ENCODE assay signal across 8 cellular contexts in genomic region chr6:41723178-41723935, GRCh38. TPM values are rescaled to one million over a fixed set of nuclear protein-coding genes. Genes with fewer than 3 reads are reported as not detected.
DNase-seq lines count a peak whose midpoint lies in the region; ATAC-seq, FAIRE-seq and TF ChIP-seq lines count a peak whose summit lies in the region.

No MANE protein-coding gene starts in this region.

- no peak overlapping the region for H2BK15ac ChIP-seq in H1 (ENCODE audit: low read length)

- H3K79me2 ChIP-seq in PC-9 (ENCODE audit: low read depth): no peaks in the 10 kb centered on the region
- H3K79me2 ChIP-seq in H1 (ENCODE audit: control insufficient read depth in 1 of 2, insufficient read depth in 2 of 2, low read length in 2 of 2): no peaks in the 10 kb centered on the region

- no peak overlapping the region for H3K14ac ChIP-seq in H1 (ENCODE audit: insufficient read length)

- no peak overlapping the region for H3K23ac ChIP-seq in H1 (ENCODE audit: insufficient read length)

- H3K27ac Mint-ChIP-seq in CD8-positive, alpha-beta memory T cell: peak overlapping the region in 2 of 8 donors; percentile 46 to 75

- DNase-seq in AG08395 (ENCODE audit: low spot score) (peak; percentile 97), PC-9 (peak; percentile 69 to 73), H1 (ENCODE audit: low read depth in 1 of 2, low spot score in 2 of 2) (no peak), midbrain (lab: John Stamatoyannopoulos, UW) (peak; percentile 45), NCI-H1694 treated with DMSO at 0.1 percent for 48 hours (lab: John Stamatoyannopoulos, UW) (no peak)
- no peak for DNase-seq in CD8-positive, alpha-beta memory T cell

- no peak overlapping the region for H2BK20ac ChIP-seq in H1 (ENCODE audit: low read length)

- POLR2A ChIA-PET in PC-9 (lab: Charles Lee; ENCODE audit: unreplicated experiment): interaction anchor here (0.5 kb wide), 3 partner anchors 19 to 1298 kb away, joined by 3 to 25 read pairs (median 4); partner anchors contain the start of gene RRP36
- POLR2A ChIA-PET in H1 (lab: Charles Lee; ENCODE audit: partially characterized antibody): no interaction called here
- POLR2A ChIA-PET in CD8-positive, alpha-beta memory T cell (lab: Charles Lee): no interaction called here

- CTCF ChIA-PET in PC-9 (lab: Charles Lee) (no interaction called here), H1 (lab: Charles Lee; ENCODE audit: partially characterized antibody) (interaction anchor here (0.6 to 10.4 kb wide), 8 partner anchors 10 to 373 kb away, joined by 3 to 99 read pairs (median 6); no protein-coding TSS in a partner anchor)
- CTCF ChIA-PET in CD8-positive, alpha-beta memory T cell (lab: Charles Lee): interaction anchor here (1.4 kb wide), 1 partner anchor 41 kb away, joined by 3 read pairs; no protein-coding TSS in a partner anchor

- H3K79me1 ChIP-seq in H1 (ENCODE audit: low read depth, low read length): no peaks in the 10 kb centered on the region

- no peaks in the 10 kb centered on the region for H3K9me3 Mint-ChIP-seq in CD8-positive, alpha-beta memory T cell

- H3K4ac ChIP-seq in H1 (replicated peaks; ENCODE audit: insufficient read length, low read depth, low read length): no peak overlapping the region

- no peaks in the 10 kb centered on the region; the same call in 1 of the 2 replicates for H3K23me2 ChIP-seq in H1 (ENCODE audit: low read depth, low read length)

- H4K20me1 ChIP-seq in PC-9 (ENCODE audit: insufficient read depth) (no peaks in the 10 kb centered on the region), H1 (replicated peaks in 1 of 2; ENCODE audit: control insufficient read depth in 1 of 2, insufficient read depth in 2 of 2, low read length in 2 of 2) (peaks cover 0 to 1% of the 10 kb centered on the region in 2 experiments)

- FAIRE-seq in H1 (lab: Jason Lieb, UNC): no peak

- peaks cover 7% of the 10 kb centered on the region; the same call in 1 of the 2 replicates for H3F3A ChIP-seq in PC-9 (ENCODE audit: insufficient read depth, low read depth)

- H3K4me3 ChIP-seq in PC-9 (no peak overlapping the region), H1 (ENCODE audit: extremely low read depth in 1 of 4, insufficient read depth in 2 of 4, low read depth in 3 of 4, low read length in 4 of 4) (no peak overlapping the region)
- H3K4me3 ChIP-seq in CD8-positive, alpha-beta memory T cell (ENCODE audit: low read length): no peak overlapping the region

- peak overlapping the region; percentile 30; the same call in 1 of the 2 replicates for H4K8ac ChIP-seq in H1 (ENCODE audit: extremely low read depth, insufficient read depth, low read length)

- H3K4me1 ChIP-seq in PC-9 (replicated peaks; ENCODE audit: insufficient read depth): peaks cover 17% of the 10 kb centered on the region
- H3K4me1 ChIP-seq in H1 (replicated peaks in 1 of 4; ENCODE audit: control insufficient read depth in 3 of 4, insufficient read depth in 4 of 4, low read length in 3 of 4): peaks cover 0 to 13% (median 8%) of the 10 kb centered on the region in 4 experiments; a peak in 5 of 7 replicates
- peaks cover 7% of the 10 kb centered on the region for H3K4me1 ChIP-seq in CD8-positive, alpha-beta memory T cell (ENCODE audit: insufficient read depth, low read length)

- H2AFZ ChIP-seq in PC-9: 0 out of 2 replicates have a peak overlapping the region, but pooled peaks have one; percentile 18
- H2AFZ ChIP-seq in H1 (ENCODE audit: low read length): no peak overlapping the region

- BruUV-seq in PC-9 (replicated peaks; lab: Mats Ljungman, UMichigan): no TSS peak

- H3K4me2 ChIP-seq in PC-9: peak overlapping the region; percentile 42
- H3K4me2 ChIP-seq in H1 (ENCODE audit: insufficient read depth in 1 of 2, low read depth in 2 of 2, low read length in 2 of 2): peak overlapping the region in 1 of 2 experiments; percentile 2; a peak in 1 of 4 replicates

- WGBS in H1 (ENCODE audit: extremely low coverage in 1 of 2, insufficient coverage in 1 of 2, insufficient read length in 1 of 2, insufficient replicate concordance in 2 of 2, low coverage in 1 of 2, low lambda C conversion rate in 2 of 2, missing lambda C conversion rate in 1 of 2), 2 experiments: 76% methylated on average over 23 of the region's 23 CpGs; no CpG with 5 or more reads in 1 of the 2 experiments

- intact Hi-C loops in PC-9 (cut with micrococcal nuclease; ENCODE audit: unreplicated experiment): loop anchor here (1.0 kb wide), 1 partner anchor 10 kb away; no protein-coding TSS in a partner anchor

- no peak overlapping the region for H3K56ac ChIP-seq in H1 (replicated peaks; ENCODE audit: insufficient read length, low read depth, low read length)

- ATAC-seq in HG03095 (IDR thresholded peaks at IDR 0.05; ENCODE audit: unreplicated experiment): peak; percentile 68

- 0 out of 2 replicates have a peak overlapping the region, but pooled peaks have one; percentile 55 for H2AK5ac ChIP-seq in H1 (ENCODE audit: low read depth, low read length)

- peaks cover 13 to 39% (median 17%) of the 10 kb centered on the region in 3 donors for H3K4me1 Mint-ChIP-seq in CD8-positive, alpha-beta memory T cell

- H2BK120ac ChIP-seq in H1 (replicated peaks; ENCODE audit: low read depth, low read length): no peak overlapping the region

- no peak for TF ChIP-seq EP300 in H1 (IDR thresholded peaks at IDR 0.05; ENCODE audit: borderline replicate concordance in 1 of 2, low read depth in 2 of 2, low read length in 2 of 2)

- no peak for TF ChIP-seq CTCF in PC-9 (conservative IDR thresholded peaks at IDR 0.05)
- TF ChIP-seq CTCF in H1 (IDR thresholded peaks at IDR 0.05; ENCODE audit: control extremely low read depth in 1 of 3, insufficient read depth in 1 of 3, low read depth in 1 of 3, low read length in 3 of 3): no peak

- no peak for TF ChIP-seq RAD21 in H1 (IDR thresholded peaks at IDR 0.05 in 1 of 2, conservative IDR thresholded peaks at IDR 0.05 in 1 of 2; ENCODE audit: low read depth in 2 of 2, low read length in 2 of 2)

- H3K27ac ChIP-seq in PC-9: peak overlapping the region; percentile 46
- H3K27ac ChIP-seq in H1 (ENCODE audit: low read depth, low read length): no peak overlapping the region
- no peak overlapping the region for H3K27ac ChIP-seq in CD8-positive, alpha-beta memory T cell (ENCODE audit: low read depth, low read length)

- no peak overlapping the region for H4K5ac ChIP-seq in H1 (ENCODE audit: insufficient read length, low read depth, low read length)

- H3K9ac ChIP-seq in H1 (replicated peaks in 1 of 4; ENCODE audit: extremely low read depth in 1 of 4, low read depth in 3 of 4, low read length in 3 of 4): no peak overlapping the region

- no peaks in the 10 kb centered on the region for H3K27me3 Mint-ChIP-seq in CD8-positive, alpha-beta memory T cell

- no peak overlapping the region for H4K91ac ChIP-seq in H1 (replicated peaks; ENCODE audit: insufficient read length, low read length)

- H3K18ac ChIP-seq in H1 (ENCODE audit: extremely low read depth, low read length): peak overlapping the region; percentile 38

- peak overlapping the region; percentile 91; the same call in 1 of the 2 replicates for H2BK12ac ChIP-seq in H1 (ENCODE audit: low read depth, low read length)

- TF ChIP-seq POLR2A in GM18951 (IDR thresholded peaks at IDR 0.05; ENCODE audit: extremely low read depth, insufficient read depth, insufficient read length): peak; percentile 60
- no peak for TF ChIP-seq POLR2A in H1 (IDR thresholded peaks at IDR 0.05; ENCODE audit: control extremely low read depth in 1 of 2, low read depth in 2 of 2, low read length in 2 of 2)

- H3K9me2 ChIP-seq in PC-9 (ENCODE audit: insufficient read depth): no peaks in the 10 kb centered on the region

- H3K4me3 Mint-ChIP-seq in CD8-positive, alpha-beta memory T cell: peak overlapping the region in 2 of 7 donors; percentile 12 to 34

- H3K36me3 ChIP-seq in PC-9 (ENCODE audit: low read depth) (no peaks in the 10 kb centered on the region), H1 (ENCODE audit: control insufficient read depth in 2 of 4, insufficient read depth in 4 of 4, low read length in 3 of 4) (no peaks in the 10 kb centered on the region)
- no peaks in the 10 kb centered on the region for H3K36me3 ChIP-seq in CD8-positive, alpha-beta memory T cell (ENCODE audit: insufficient read depth, low read length)

- H3K36me3 Mint-ChIP-seq in CD8-positive, alpha-beta memory T cell: peaks cover 0 to 3% (median 0%) of the 10 kb centered on the region in 3 donors

- H3K27me3 ChIP-seq in PC-9 (ENCODE audit: insufficient read depth, low read depth) (no peaks in the 10 kb centered on the region), H1 (replicated peaks in 1 of 4; ENCODE audit: control insufficient read depth in 3 of 4, extremely low read depth in 1 of 4, insufficient read depth in 3 of 4, low read length in 3 of 4) (no peaks in the 10 kb centered on the region)
- no peaks in the 10 kb centered on the region for H3K27me3 ChIP-seq in CD8-positive, alpha-beta memory T cell (ENCODE audit: insufficient read depth, low read length, poor library complexity, severe bottlenecking)

- H2BK5ac ChIP-seq in H1 (ENCODE audit: low read depth, low read length): peak overlapping the region; percentile 60; the same call in 1 of the 2 replicates

- in situ Hi-C loops in GM18951 (cut with MboI; ENCODE audit: low sequenced_read_pairs, unreplicated experiment): no loop called here

- no peaks in the 10 kb centered on the region for H3K9me3 ChIP-seq in PC-9 (ENCODE audit: insufficient read depth, low read depth)
- H3K9me3 ChIP-seq in H1 (ENCODE audit: insufficient read depth in 2 of 2, low read depth in 1 of 2, low read length in 1 of 2): no peaks in the 10 kb centered on the region
- H3K9me3 ChIP-seq in CD8-positive, alpha-beta memory T cell (ENCODE audit: low read length): no peaks in the 10 kb centered on the region

RNA-seq across cellular contexts. Expression of gene TFEB, which starts 12.1 kb away (rescaled TPM):
- 7.3 and 8.6 TPM in 2 replicates for total RNA-seq in PC-9 (2021)
- total RNA-seq in H1 (2021; fragmentation: NEBNext Ultra II Directional; extraction: Animal tissue kit (Norgen Biotek cat#: 25700)): 2.3 and 2.4 TPM in 2 replicates
- polyA plus RNA-seq in H1 (2011; rRNA removed): 5.9 and 6.7 TPM in 2 replicates
- 4.6 TPM for polyA plus RNA-seq in H1 (2011; cell fraction: cytosol; rRNA removed)
- 7.6 TPM for polyA plus RNA-seq in H1 (2011; cell fraction: nucleus; rRNA removed)
- 2.1 to 6.8 TPM (median 4.1 TPM) in 4 replicates for polyA plus RNA-seq in H1 (2012, experiment 1 of 2)
- 2.7 TPM for polyA plus RNA-seq in H1 (2012, experiment 2 of 2)
- polyA plus RNA-seq in H1 (2013, experiment 1 of 2): 0.71 TPM
- 0.61 TPM for polyA plus RNA-seq in H1 (2013, experiment 2 of 2)
- polyA minus RNA-seq in H1 (2011; rRNA and poly(A)+ RNA removed): 1.9 and 4.6 TPM in 2 replicates
- 3.2 TPM for polyA minus RNA-seq in H1 (2011; cell fraction: cytosol; rRNA and poly(A)+ RNA removed)
- 2.8 TPM for polyA minus RNA-seq in H1 (2011; cell fraction: nucleus; rRNA and poly(A)+ RNA removed)
- 10 to 100 TPM; 12.0 to 12.5 TPM for total RNA-seq in CD8-positive, alpha-beta memory T cell
- polyA plus RNA-seq in CD8-positive, alpha-beta memory T cell: 18.8 TPM

RNA-seq across cellular contexts. Expression of gene PGC, which starts 23.8 kb away (rescaled TPM):
- total RNA-seq in PC-9 (2021): not detected in 2 replicates
- not detected in 2 replicates for total RNA-seq in H1 (2021; fragmentation: NEBNext Ultra II Directional; extraction: Animal tissue kit (Norgen Biotek cat#: 25700))
- 0.09 and 0.25 TPM in 2 replicates for polyA plus RNA-seq in H1 (2011; rRNA removed)
- polyA plus RNA-seq in H1 (2011; cell fraction: cytosol; rRNA removed): 0.22 TPM
- polyA plus RNA-seq in H1 (2011; cell fraction: nucleus; rRNA removed): 0.21 TPM
- 0.23 TPM in 1 of 4 replicates, not detected in the others for polyA plus RNA-seq in H1 (2012, experiment 1 of 2)
- polyA plus RNA-seq in H1 (2012, experiment 2 of 2): 0.13 TPM
- polyA plus RNA-seq in H1 (2013, experiment 1 of 2): 0.04 TPM
- 0.07 TPM for polyA plus RNA-seq in H1 (2013, experiment 2 of 2)
- not detected in 2 replicates for polyA minus RNA-seq in H1 (2011; rRNA and poly(A)+ RNA removed)
- polyA minus RNA-seq in H1 (2011; cell fraction: cytosol; rRNA and poly(A)+ RNA removed): not detected
- not detected for polyA minus RNA-seq in H1 (2011; cell fraction: nucleus; rRNA and poly(A)+ RNA removed)
- not detected for total RNA-seq in CD8-positive, alpha-beta memory T cell
- polyA plus RNA-seq in CD8-positive, alpha-beta memory T cell: not detected

RNA-seq across cellular contexts. Expression of gene FRS3, which starts 56.3 kb away (rescaled TPM):
- 4.5 and 10.4 TPM in 2 replicates for total RNA-seq in PC-9 (2021)
- 3.4 and 3.9 TPM in 2 replicates for total RNA-seq in H1 (2021; fragmentation: NEBNext Ultra II Directional; extraction: Animal tissue kit (Norgen Biotek cat#: 25700))
- 4.4 and 8.4 TPM in 2 replicates for polyA plus RNA-seq in H1 (2011; rRNA removed)
- polyA plus RNA-seq in H1 (2011; cell fraction: cytosol; rRNA removed): 5.4 TPM
- polyA plus RNA-seq in H1 (2011; cell fraction: nucleus; rRNA removed): 14.9 TPM
- polyA plus RNA-seq in H1 (2012, experiment 1 of 2): 1.3 to 4.2 TPM (median 3.1 TPM) in 4 replicates
- polyA plus RNA-seq in H1 (2012, experiment 2 of 2): 4.2 TPM
- polyA plus RNA-seq in H1 (2013, experiment 1 of 2): 2.8 TPM
- polyA plus RNA-seq in H1 (2013, experiment 2 of 2): 2.5 TPM
- 1.1 and 2.8 TPM in 2 replicates for polyA minus RNA-seq in H1 (2011; rRNA and poly(A)+ RNA removed)
- 3.6 TPM for polyA minus RNA-seq in H1 (2011; cell fraction: cytosol; rRNA and poly(A)+ RNA removed)
- polyA minus RNA-seq in H1 (2011; cell fraction: nucleus; rRNA and poly(A)+ RNA removed): 3.2 TPM
- total RNA-seq in CD8-positive, alpha-beta memory T cell: 1 to 10 TPM; 3.7 to 4.0 TPM
- 4.0 TPM for polyA plus RNA-seq in CD8-positive, alpha-beta memory T cell

RNA-seq across cellular contexts. Expression of gene PRICKLE4, which starts 57.2 kb away (rescaled TPM):
- total RNA-seq in PC-9 (2021): 8.4 and 9.2 TPM in 2 replicates
- total RNA-seq in H1 (2021; fragmentation: NEBNext Ultra II Directional; extraction: Animal tissue kit (Norgen Biotek cat#: 25700)): 0.67 and 1.4 TPM in 2 replicates
- 0.32 and 0.38 TPM in 2 replicates for polyA plus RNA-seq in H1 (2011; rRNA removed)
- polyA plus RNA-seq in H1 (2011; cell fraction: cytosol; rRNA removed): 0.32 TPM
- 2.4 TPM for polyA plus RNA-seq in H1 (2011; cell fraction: nucleus; rRNA removed)
- polyA plus RNA-seq in H1 (2012, experiment 1 of 2): 0.41 to 1.4 TPM (median 0.87 TPM) in 4 replicates
- not detected for polyA plus RNA-seq in H1 (2012, experiment 2 of 2)
- polyA plus RNA-seq in H1 (2013, experiment 1 of 2): 0.57 TPM
- polyA plus RNA-seq in H1 (2013, experiment 2 of 2): 0.22 TPM
- polyA minus RNA-seq in H1 (2011; rRNA and poly(A)+ RNA removed): not detected in 2 replicates
- not detected for polyA minus RNA-seq in H1 (2011; cell fraction: cytosol; rRNA and poly(A)+ RNA removed)
- polyA minus RNA-seq in H1 (2011; cell fraction: nucleus; rRNA and poly(A)+ RNA removed): 2.4 TPM
- not detected for total RNA-seq in CD8-positive, alpha-beta memory T cell
- polyA plus RNA-seq in CD8-positive, alpha-beta memory T cell: not detected

Comparison
In these comparisons a context has a peak if more than half of its experiments do, and no peak if none do; other contexts are left out.
1. DNase-seq: peak in AG08395 (single experiment), PC-9 (2 of 2) and midbrain (single experiment); none in H1 (0 of 2), CD8-positive, alpha-beta memory T cell (0 of 5) and NCI-H1694 treated with DMSO at 0.1 percent for 48 hours (single experiment).